Comparison of ENCODE assay signal across 7 cellular contexts in the genomic region with DNA sequence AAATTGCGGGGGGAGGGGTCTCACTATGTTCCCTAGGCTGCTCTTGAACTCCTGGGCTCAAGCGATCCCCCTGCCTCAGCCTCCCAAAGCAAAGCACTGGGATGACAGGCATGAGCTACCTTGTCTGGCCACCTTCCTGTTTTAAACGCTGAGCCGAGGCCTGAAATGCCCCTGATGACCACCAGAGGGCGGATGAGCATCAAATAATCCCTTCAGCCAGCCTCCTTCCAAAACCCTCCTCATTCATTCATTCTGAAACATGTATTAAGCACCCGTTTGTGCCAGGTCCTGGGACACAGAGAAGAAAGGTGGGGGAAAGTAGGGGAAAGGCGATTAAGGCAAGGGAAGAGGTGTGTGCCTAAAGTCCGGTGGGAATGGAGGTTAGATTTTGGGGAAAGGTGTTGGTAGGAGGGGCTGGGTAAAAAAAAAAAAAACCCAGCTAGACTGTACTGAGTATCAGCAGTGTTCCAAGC. TPM values are rescaled to one million over a fixed set of nuclear protein-coding genes. Genes with fewer than 3 reads are reported as not detected.
DNase-seq lines count a peak whose midpoint lies in the region; ATAC-seq and TF ChIP-seq lines count a peak whose summit lies in the region.

No MANE protein-coding gene starts in this region.

- peak; percentile 14 for ATAC-seq in left ventricle myocardium superior
- no peak for ATAC-seq in GM21529 (IDR thresholded peaks at IDR 0.05; ENCODE audit: unreplicated experiment)

- intact Hi-C loops in left ventricle myocardium superior (cut with micrococcal nuclease) (loop anchor here (5.0 kb wide), 1 partner anchor 40 kb away; no protein-coding TSS in a partner anchor), sigmoid colon (cut with DNase I) (loop anchor here (1.0 kb wide), 1 partner anchor 38 kb away; no protein-coding TSS in a partner anchor)

- H3K4me3 ChIP-seq in adipocyte (ENCODE audit: low read length) (no peak overlapping the region), sigmoid colon (no peak overlapping the region)

- no peaks in the 10 kb centered on the region for H3K9me3 ChIP-seq in adipocyte (ENCODE audit: control insufficient read depth, low read length)
- no peaks in the 10 kb centered on the region for H3K9me3 ChIP-seq in sigmoid colon

- H3K27ac ChIP-seq in sigmoid colon: peak overlapping the region in 2 of 4 donors; percentile 16 to 43

- TF ChIP-seq CTCF in GM13976 (IDR thresholded peaks at IDR 0.05; ENCODE audit: borderline replicate concordance, control extremely low read depth, extremely low read depth, insufficient read depth, missing control alignments): peak; percentile 91
- peak; percentile 87 to 98 (median 97) for TF ChIP-seq CTCF in sigmoid colon (IDR thresholded peaks at IDR 0.05)

- H3K27me3 ChIP-seq in adipocyte (replicated peaks; ENCODE audit: control insufficient read depth, insufficient read depth, low read length) (no peaks in the 10 kb centered on the region), sigmoid colon (no peaks in the 10 kb centered on the region)

- H3K36me3 ChIP-seq in adipocyte (ENCODE audit: control insufficient read depth, insufficient read depth, low read length, severe bottlenecking) (no peaks in the 10 kb centered on the region), sigmoid colon (no peaks in the 10 kb centered on the region)

- no peak for TF ChIP-seq POLR2A in sigmoid colon (IDR thresholded peaks at IDR 0.05)

- no peak overlapping the region for H3K9ac ChIP-seq in adipocyte (ENCODE audit: low read length)

- H3K4me1 ChIP-seq in adipocyte (ENCODE audit: control insufficient read depth, insufficient read depth, low read length): peaks cover 16% of the 10 kb centered on the region
- H3K4me1 ChIP-seq in sigmoid colon: peaks cover 0 to 50% (median 40%) of the 10 kb centered on the region in 4 donors

- 0 to 2% methylated on average over 8 of the region's 8 CpGs for WGBS in sigmoid colon, 2 donors

- in situ Hi-C loops in GM13976 (cut with MboI; ENCODE audit: low sequenced_read_pairs, unreplicated experiment): loop anchor here (10.0 kb wide), 1 partner anchor 63 kb away; no protein-coding TSS in a partner anchor

- TF ChIP-seq EP300 in sigmoid colon (IDR thresholded peaks at IDR 0.05): no peak

- DNase-seq in GM13976 (ENCODE audit: low spot score) (peak; percentile 81), NCI-H146 treated with DMSO at 0.1 percent for 48 hours (lab: John Stamatoyannopoulos, UW; ENCODE audit: unreplicated experiment) (peak; percentile 44), T-helper 1 cell (peak; percentile 57 to 85 (median 72)), adipocyte (ENCODE audit: low read depth) (peak; percentile 95), left ventricle myocardium superior (peak; percentile 87), sigmoid colon (peak; percentile 92)

RNA-seq across cellular contexts. Expression of a gene that starts 30.7 kb away (rescaled TPM):
- 207 TPM for total RNA-seq in left ventricle myocardium superior
- total RNA-seq in sigmoid colon: 1,000 to 10,000 TPM in 2 of 4 donors, 100 to 1,000 TPM in 2; 807 to 1,142 (median 1,007) TPM
- polyA plus RNA-seq in sigmoid colon: 1,000 to 10,000 TPM; 1,787 to 2,683 (median 1,800) TPM

Comparison
In these comparisons a context has a peak if more than half of its experiments do, and no peak if none do; other contexts are left out.
1. DNase-seq: peak in every context shown above with its lines; median percentile 95 in adipocyte; 92 in sigmoid colon; 87 in left ventricle myocardium superior; 81 in GM13976; 72 in T-helper 1 cell; 44 in NCI-H146 treated with DMSO at 0.1 percent for 48 hours.